10 cellular contexts compared by ENCODE assay signal in genomic region chr3:188309437-188310269, GRCh38.
DNase-seq lines count a peak whose midpoint lies in the region; ATAC-seq and TF ChIP-seq lines count a peak whose summit lies in the region.
"Had no signal": no experiment of that assay in that cellular context is flagged by ENCODE, and none has a peak within 500 bp of the region (broad histone marks: within the 10 kb centered on the region; RNA-seq: fewer than 3 reads in every experiment).

No MANE protein-coding gene starts in this region.

- peak; percentile 71 for DNase-seq in GM12865 (ENCODE audit: low read depth)
- no peak for DNase-seq in NCI-H748 treated with DMSO at 0.1 percent for 48 hours (lab: John Stamatoyannopoulos, UW)
- no peak for DNase-seq in NCI-H226
- DNase-seq in UCSD-AML1 (lab: John Stamatoyannopoulos, UW; ENCODE audit: unreplicated experiment), result no peak
- no peak for DNase-seq in ACHN
- DNase-seq: NCI-H2081 treated with DMSO at 0.1 percent for 48 hours, upper lobe of right lung had no signal

- peak overlapping the region; percentile 24 for H3K4me3 Mint-ChIP-seq in activated naive CD8-positive, alpha-beta T cell

- in situ Hi-C loops in ACHN (cut with HindIII; ENCODE audit: low pct_ligation_motif_present, low pct_unique_long_range_greater_than_20kb, low sequenced_read_pairs), result no loop called here

- peak; percentile 90 for ATAC-seq in GM19397 (IDR thresholded peaks at IDR 0.05; ENCODE audit: unreplicated experiment)
- peak; percentile 96 for ATAC-seq in HG03097 (IDR thresholded peaks at IDR 0.05; ENCODE audit: low FRiP score, unreplicated experiment)
- ATAC-seq: upper lobe of right lung had no signal

- H3K4me1 Mint-ChIP-seq in activated naive CD8-positive, alpha-beta T cell (ENCODE audit: low read depth), result peaks cover 19% of the 10 kb centered on the region

- H3K27me3 Mint-ChIP-seq in activated naive CD8-positive, alpha-beta T cell, result no peaks in the 10 kb centered on the region

- H3K9me3 Mint-ChIP-seq in activated naive CD8-positive, alpha-beta T cell (ENCODE audit: low read depth), result no peaks in the 10 kb centered on the region

- H3K4me3 ChIP-seq in GM12865 (ENCODE audit: low read depth, low read length), result no peak overlapping the region
- H3K4me3 ChIP-seq: upper lobe of right lung had no signal

- no peak for TF ChIP-seq CTCF in GM12865 (IDR thresholded peaks at IDR 0.05; ENCODE audit: insufficient read depth, low read depth, low read length, missing control alignments)

- H3K36me3 Mint-ChIP-seq in activated naive CD8-positive, alpha-beta T cell, result peaks cover 21% of the 10 kb centered on the region

- H3K27ac Mint-ChIP-seq in activated naive CD8-positive, alpha-beta T cell, result peak overlapping the region; percentile 83
